Comparison of ENCODE assay signal across 8 cellular contexts in genomic region chr5:157761690-157762611, GRCh38. TPM values are rescaled to one million over a fixed set of nuclear protein-coding genes. Genes with fewer than 3 reads are reported as not detected.
A peak's percentile ranks its signal among the peaks of the same experiment; 100 is the strongest.
DNase-seq lines count a peak whose midpoint lies in the region; ATAC-seq and TF ChIP-seq lines count a peak whose summit lies in the region.

No MANE protein-coding gene starts in this region.

- no peak overlapping the region for H3K23ac ChIP-seq in trophoblast cell (ENCODE audit: low read length)

- TF ChIP-seq POLR2A in GM18505 (IDR thresholded peaks at IDR 0.05; ENCODE audit: borderline replicate concordance, extremely low read depth, insufficient read depth, insufficient read length) = no peak

- ATAC-seq in CD4-positive, CD25-positive, alpha-beta regulatory T cell (ENCODE audit: low read depth in 2 of 2) = peak; percentile 73 to 74
- ATAC-seq in GM18505 (IDR thresholded peaks at IDR 0.05; ENCODE audit: unreplicated experiment) = peak; percentile 75
- ATAC-seq in HG03025 (IDR thresholded peaks at IDR 0.05; ENCODE audit: low FRiP score, unreplicated experiment) = peak; percentile 70

- no peak overlapping the region for H3K4me3 Mint-ChIP-seq in CD4-positive, CD25-positive, alpha-beta regulatory T cell
- no peak overlapping the region for H3K4me3 Mint-ChIP-seq in glutamatergic neuron (ENCODE audit: unreplicated experiment)

- no peak overlapping the region for H2BK5ac ChIP-seq in trophoblast cell (ENCODE audit: low read depth, low read length, poor library complexity)

- no peak overlapping the region for H3K14ac ChIP-seq in trophoblast cell (ENCODE audit: low read length)

- H3K9me3 Mint-ChIP-seq in CD4-positive, CD25-positive, alpha-beta regulatory T cell = no peaks in the 10 kb centered on the region
- no peaks in the 10 kb centered on the region for H3K9me3 Mint-ChIP-seq in glutamatergic neuron (ENCODE audit: unreplicated experiment)

- H3K4me2 ChIP-seq in trophoblast cell (ENCODE audit: low read length) = no peak overlapping the region

- H3K27ac ChIP-seq in CD4-positive, CD25-positive, alpha-beta regulatory T cell (ENCODE audit: insufficient read depth, low read length, poor library complexity, severe bottlenecking) = no peak overlapping the region
- H3K27ac ChIP-seq in trophoblast cell (ENCODE audit: low read depth, low read length) = no peak overlapping the region

- peak overlapping the region in 1 of 3 donors; percentile 38 for H3K27ac Mint-ChIP-seq in CD4-positive, CD25-positive, alpha-beta regulatory T cell
- no peak overlapping the region for H3K27ac Mint-ChIP-seq in glutamatergic neuron (ENCODE audit: unreplicated experiment)

- no peaks in the 10 kb centered on the region for H3K4me1 Mint-ChIP-seq in CD4-positive, CD25-positive, alpha-beta regulatory T cell
- H3K4me1 Mint-ChIP-seq in glutamatergic neuron (ENCODE audit: low read depth, unreplicated experiment) = peaks cover 30% of the 10 kb centered on the region

- H2AFZ ChIP-seq in trophoblast cell (ENCODE audit: insufficient read depth, low read length, poor library complexity) = no peak overlapping the region

- no peaks in the 10 kb centered on the region for H3K79me2 ChIP-seq in trophoblast cell (ENCODE audit: control insufficient read depth, insufficient read depth, low read length, poor library complexity)

- H3K36me3 ChIP-seq in CD4-positive, CD25-positive, alpha-beta regulatory T cell (ENCODE audit: control insufficient read depth, insufficient read depth, low read length) = no peaks in the 10 kb centered on the region
- H3K36me3 ChIP-seq in trophoblast cell (ENCODE audit: control insufficient read depth in 1 of 2, insufficient read depth in 2 of 2, low read length in 2 of 2) = no peaks in the 10 kb centered on the region

- H3K79me1 ChIP-seq in trophoblast cell (ENCODE audit: low read length) = no peaks in the 10 kb centered on the region

- H3K9me3 ChIP-seq in CD4-positive, CD25-positive, alpha-beta regulatory T cell (ENCODE audit: control insufficient read depth in 2 of 2, low read length in 2 of 2) = no peaks in the 10 kb centered on the region
- H3K9me3 ChIP-seq in trophoblast cell (ENCODE audit: insufficient read depth, low read depth, low read length) = no peaks in the 10 kb centered on the region

- no peaks in the 10 kb centered on the region for H3K27me3 Mint-ChIP-seq in CD4-positive, CD25-positive, alpha-beta regulatory T cell
- H3K27me3 Mint-ChIP-seq in glutamatergic neuron (ENCODE audit: unreplicated experiment) = peaks cover under 1% of the 10 kb centered on the region

- no peak overlapping the region for H4K91ac ChIP-seq in trophoblast cell (ENCODE audit: low read depth, low read length)

- H2BK120ac ChIP-seq in trophoblast cell (ENCODE audit: insufficient read depth, low read length, poor library complexity) = no peak overlapping the region

- no peak overlapping the region for H2AK5ac ChIP-seq in trophoblast cell (ENCODE audit: low read length)

- DNase-seq in CD4-positive, CD25-positive, alpha-beta regulatory T cell = peak in 2 of 3 donors; percentile 30 to 67
- peak; percentile 66 for DNase-seq in NCI-H2196 treated with DMSO at 0.1 percent for 48 hours (lab: John Stamatoyannopoulos, UW; ENCODE audit: unreplicated experiment)
- no peak for DNase-seq in glutamatergic neuron
- DNase-seq in trophoblast cell = peak; percentile 36 to 77
- DNase-seq in effector CD8-positive, alpha-beta T cell (lab: John Stamatoyannopoulos, UW) = no peak

- no peaks in the 10 kb centered on the region for H3K4me1 ChIP-seq in CD4-positive, CD25-positive, alpha-beta regulatory T cell (ENCODE audit: control insufficient read depth, insufficient read depth, low read length, poor library complexity, severe bottlenecking)
- no peaks in the 10 kb centered on the region for H3K4me1 ChIP-seq in trophoblast cell (ENCODE audit: control insufficient read depth in 1 of 2, insufficient read depth in 2 of 2, low read length in 2 of 2)

- no peaks in the 10 kb centered on the region for H3K27me3 ChIP-seq in CD4-positive, CD25-positive, alpha-beta regulatory T cell (ENCODE audit: control insufficient read depth, insufficient read depth, low read length)
- H3K27me3 ChIP-seq in trophoblast cell (ENCODE audit: insufficient read depth, low read length) = no peaks in the 10 kb centered on the region

- no peak overlapping the region for H2BK12ac ChIP-seq in trophoblast cell (ENCODE audit: low read length)

- TF ChIP-seq CTCF in WI38 (IDR thresholded peaks at IDR 0.05; ENCODE audit: low read depth, low read length) (peak; percentile 73), glutamatergic neuron (IDR thresholded peaks at IDR 0.05; ENCODE audit: partially characterized antibody, unreplicated experiment) (peak; percentile 85)

- no peak overlapping the region for H4K8ac ChIP-seq in trophoblast cell (ENCODE audit: low read depth, low read length)

- no peak overlapping the region for H3K4me3 ChIP-seq in CD4-positive, CD25-positive, alpha-beta regulatory T cell (ENCODE audit: low read depth, low read length)
- no peak overlapping the region for H3K4me3 ChIP-seq in WI38 (ENCODE audit: low read depth, low read length)
- no peak overlapping the region for H3K4me3 ChIP-seq in trophoblast cell (ENCODE audit: low read depth, low read length)

- H3K36me3 Mint-ChIP-seq in CD4-positive, CD25-positive, alpha-beta regulatory T cell = peaks cover 8% of the 10 kb centered on the region
- no peaks in the 10 kb centered on the region for H3K36me3 Mint-ChIP-seq in glutamatergic neuron (ENCODE audit: unreplicated experiment)

- no peak overlapping the region for H3K18ac ChIP-seq in trophoblast cell (ENCODE audit: low read length)

- no peak overlapping the region for H3K4ac ChIP-seq in trophoblast cell (ENCODE audit: low read depth, low read length)

- no peak overlapping the region for H4K12ac ChIP-seq in trophoblast cell (ENCODE audit: low read depth, low read length)

- no peak overlapping the region for H3K9ac ChIP-seq in trophoblast cell (ENCODE audit: low read length)

- WGBS in trophoblast cell (ENCODE audit: extremely low coverage, insufficient coverage, insufficient read length) = no CpG with 5 or more reads among the region's 10 CpGs

RNA-seq across cellular contexts. Expression of gene LSM11, which starts 18.4 kb away (rescaled TPM):
- 1.5 TPM for total RNA-seq in CD4-positive, CD25-positive, alpha-beta regulatory T cell
- polyA plus RNA-seq in CD4-positive, CD25-positive, alpha-beta regulatory T cell = 1 to 10 TPM in 1 of 4 donors, under 1 TPM in 3; 0.22 to 1.6 (median 0.74) TPM
- 7.7 TPM for total RNA-seq in glutamatergic neuron (ENCODE audit: unreplicated experiment)
- polyA plus RNA-seq in trophoblast cell (2013) = 2.7 and 3.0 TPM in 2 replicates

RNA-seq across cellular contexts. Expression of gene THG1L, which starts 30.7 kb away (rescaled TPM):
- total RNA-seq in CD4-positive, CD25-positive, alpha-beta regulatory T cell = 4.5 TPM
- polyA plus RNA-seq in CD4-positive, CD25-positive, alpha-beta regulatory T cell = 1 to 10 TPM; 5.0 to 6.6 (median 5.5) TPM
- 3.4 TPM for total RNA-seq in glutamatergic neuron (ENCODE audit: unreplicated experiment)
- polyA plus RNA-seq in trophoblast cell (2013) = 5.6 and 6.6 TPM in 2 replicates

Comparison
In these comparisons a context has a peak if more than half of its experiments do, and no peak if none do; other contexts are left out.
1. DNase-seq: peak in CD4-positive, CD25-positive, alpha-beta regulatory T cell (2 of 3), NCI-H2196 treated with DMSO at 0.1 percent for 48 hours (single experiment) and trophoblast cell (2 of 2); none in glutamatergic neuron (single experiment) and effector CD8-positive, alpha-beta T cell (single experiment).
2. Peak in every context shown above with its lines, with median percentiles within 50 percentile points of each other: ATAC-seq.